In the genomic region with DNA sequence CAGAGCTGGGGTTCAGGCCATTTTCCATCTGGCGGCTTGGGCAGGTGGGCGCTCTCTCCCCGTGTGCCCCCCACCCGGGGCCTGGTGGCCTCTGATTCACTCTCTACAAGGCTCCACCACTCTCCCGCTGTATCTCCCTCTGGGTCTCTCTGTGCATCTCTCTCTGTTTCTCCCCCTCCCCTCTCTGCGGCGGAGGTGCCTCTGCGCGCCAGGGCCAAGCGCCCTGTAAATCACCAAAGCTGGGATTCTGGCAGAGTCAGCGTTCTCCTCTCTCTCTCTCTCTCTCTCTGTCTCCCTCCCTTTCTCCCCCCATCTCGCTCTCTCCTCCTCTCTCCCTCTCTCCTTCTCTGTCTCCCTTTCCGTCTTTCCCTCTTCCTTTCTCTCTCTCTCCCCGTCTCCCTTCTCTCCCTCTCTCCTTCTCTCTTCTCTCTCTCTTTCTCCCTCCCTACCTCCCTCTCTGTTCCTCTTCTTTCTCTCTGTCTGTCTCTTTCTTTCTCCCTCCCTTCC, we compare ENCODE assay signal across 2 cellular contexts.
A peak's percentile ranks its signal among the peaks of the same experiment; 100 is the strongest.
TF ChIP-seq lines count a peak whose summit lies in the region.

No MANE protein-coding gene starts in this region.

TF ChIP-seq in liver, 16 proteins besides CTCF, POLR2A, EP300 and RAD21:
- TF ChIP-seq NR2F2 (IDR thresholded peaks at IDR 0.05) = no peak
- TF ChIP-seq, protein P1, sequence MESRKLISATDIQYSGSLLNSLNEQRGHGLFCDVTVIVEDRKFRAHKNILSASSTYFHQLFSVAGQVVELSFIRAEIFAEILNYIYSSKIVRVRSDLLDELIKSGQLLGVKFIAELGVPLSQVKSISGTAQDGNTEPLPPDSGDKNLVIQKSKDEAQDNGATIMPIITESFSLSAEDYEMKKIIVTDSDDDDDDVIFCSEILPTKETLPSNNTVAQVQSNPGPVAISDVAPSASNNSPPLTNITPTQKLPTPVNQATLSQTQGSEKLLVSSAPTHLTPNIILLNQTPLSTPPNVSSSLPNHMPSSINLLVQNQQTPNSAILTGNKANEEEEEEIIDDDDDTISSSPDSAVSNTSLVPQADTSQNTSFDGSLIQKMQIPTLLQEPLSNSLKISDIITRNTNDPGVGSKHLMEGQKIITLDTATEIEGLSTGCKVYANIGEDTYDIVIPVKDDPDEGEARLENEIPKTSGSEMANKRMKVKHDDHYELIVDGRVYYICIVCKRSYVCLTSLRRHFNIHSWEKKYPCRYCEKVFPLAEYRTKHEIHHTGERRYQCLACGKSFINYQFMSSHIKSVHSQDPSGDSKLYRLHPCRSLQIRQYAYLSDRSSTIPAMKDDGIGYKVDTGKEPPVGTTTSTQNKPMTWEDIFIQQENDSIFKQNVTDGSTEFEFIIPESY (IDR thresholded peaks at IDR 0.05) = no peak
- no peak for TF ChIP-seq EGR1 (IDR thresholded peaks at IDR 0.05; ENCODE audit: low read depth in 2 of 2)
- TF ChIP-seq, protein P2, sequence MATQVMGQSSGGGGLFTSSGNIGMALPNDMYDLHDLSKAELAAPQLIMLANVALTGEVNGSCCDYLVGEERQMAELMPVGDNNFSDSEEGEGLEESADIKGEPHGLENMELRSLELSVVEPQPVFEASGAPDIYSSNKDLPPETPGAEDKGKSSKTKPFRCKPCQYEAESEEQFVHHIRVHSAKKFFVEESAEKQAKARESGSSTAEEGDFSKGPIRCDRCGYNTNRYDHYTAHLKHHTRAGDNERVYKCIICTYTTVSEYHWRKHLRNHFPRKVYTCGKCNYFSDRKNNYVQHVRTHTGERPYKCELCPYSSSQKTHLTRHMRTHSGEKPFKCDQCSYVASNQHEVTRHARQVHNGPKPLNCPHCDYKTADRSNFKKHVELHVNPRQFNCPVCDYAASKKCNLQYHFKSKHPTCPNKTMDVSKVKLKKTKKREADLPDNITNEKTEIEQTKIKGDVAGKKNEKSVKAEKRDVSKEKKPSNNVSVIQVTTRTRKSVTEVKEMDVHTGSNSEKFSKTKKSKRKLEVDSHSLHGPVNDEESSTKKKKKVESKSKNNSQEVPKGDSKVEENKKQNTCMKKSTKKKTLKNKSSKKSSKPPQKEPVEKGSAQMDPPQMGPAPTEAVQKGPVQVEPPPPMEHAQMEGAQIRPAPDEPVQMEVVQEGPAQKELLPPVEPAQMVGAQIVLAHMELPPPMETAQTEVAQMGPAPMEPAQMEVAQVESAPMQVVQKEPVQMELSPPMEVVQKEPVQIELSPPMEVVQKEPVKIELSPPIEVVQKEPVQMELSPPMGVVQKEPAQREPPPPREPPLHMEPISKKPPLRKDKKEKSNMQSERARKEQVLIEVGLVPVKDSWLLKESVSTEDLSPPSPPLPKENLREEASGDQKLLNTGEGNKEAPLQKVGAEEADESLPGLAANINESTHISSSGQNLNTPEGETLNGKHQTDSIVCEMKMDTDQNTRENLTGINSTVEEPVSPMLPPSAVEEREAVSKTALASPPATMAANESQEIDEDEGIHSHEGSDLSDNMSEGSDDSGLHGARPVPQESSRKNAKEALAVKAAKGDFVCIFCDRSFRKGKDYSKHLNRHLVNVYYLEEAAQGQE (IDR thresholded peaks at IDR 0.05) = peak; percentile 4
- TF ChIP-seq, protein P3, sequence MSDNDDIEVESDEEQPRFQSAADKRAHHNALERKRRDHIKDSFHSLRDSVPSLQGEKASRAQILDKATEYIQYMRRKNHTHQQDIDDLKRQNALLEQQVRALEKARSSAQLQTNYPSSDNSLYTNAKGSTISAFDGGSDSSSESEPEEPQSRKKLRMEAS (IDR thresholded peaks at IDR 0.05) = no peak
- no peak for TF ChIP-seq FOXA1 (IDR thresholded peaks at IDR 0.05)
- TF ChIP-seq GABPA (IDR thresholded peaks at IDR 0.05 in 1 of 2, conservative IDR thresholded peaks at IDR 0.05 in 1 of 2) = no peak

TF ChIP-seq in HepG2, 621 proteins besides CTCF, POLR2A, EP300 and RAD21:
- TF ChIP-seq FLYWCH1 (CRISPR knock-in tag; IDR thresholded peaks at IDR 0.05) (no peak), ZNF768 (CRISPR knock-in tag; IDR thresholded peaks at IDR 0.05) (no peak), ZNF337 (CRISPR knock-in tag; IDR thresholded peaks at IDR 0.05; ENCODE audit: borderline replicate concordance, low read depth) (no peak), ZKSCAN5 (CRISPR knock-in tag; IDR thresholded peaks at IDR 0.05) (no peak), HOXA3 (CRISPR knock-in tag; IDR thresholded peaks at IDR 0.05) (no peak), MBNL3 (CRISPR knock-in tag; conservative IDR thresholded peaks at IDR 0.05) (no peak), MTA3 (CRISPR knock-in tag; IDR thresholded peaks at IDR 0.05) (no peak), ZNF549 (CRISPR knock-in tag; IDR thresholded peaks at IDR 0.05) (no peak), SCMH1 (CRISPR knock-in tag; IDR thresholded peaks at IDR 0.05; ENCODE audit: borderline replicate concordance) (no peak)
- TF ChIP-seq, protein P4, sequence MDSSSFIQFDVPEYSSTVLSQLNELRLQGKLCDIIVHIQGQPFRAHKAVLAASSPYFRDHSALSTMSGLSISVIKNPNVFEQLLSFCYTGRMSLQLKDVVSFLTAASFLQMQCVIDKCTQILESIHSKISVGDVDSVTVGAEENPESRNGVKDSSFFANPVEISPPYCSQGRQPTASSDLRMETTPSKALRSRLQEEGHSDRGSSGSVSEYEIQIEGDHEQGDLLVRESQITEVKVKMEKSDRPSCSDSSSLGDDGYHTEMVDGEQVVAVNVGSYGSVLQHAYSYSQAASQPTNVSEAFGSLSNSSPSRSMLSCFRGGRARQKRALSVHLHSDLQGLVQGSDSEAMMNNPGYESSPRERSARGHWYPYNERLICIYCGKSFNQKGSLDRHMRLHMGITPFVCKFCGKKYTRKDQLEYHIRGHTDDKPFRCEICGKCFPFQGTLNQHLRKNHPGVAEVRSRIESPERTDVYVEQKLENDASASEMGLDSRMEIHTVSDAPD (CRISPR knock-in tag; IDR thresholded peaks at IDR 0.05) = no peak
- TF ChIP-seq, protein P5, sequence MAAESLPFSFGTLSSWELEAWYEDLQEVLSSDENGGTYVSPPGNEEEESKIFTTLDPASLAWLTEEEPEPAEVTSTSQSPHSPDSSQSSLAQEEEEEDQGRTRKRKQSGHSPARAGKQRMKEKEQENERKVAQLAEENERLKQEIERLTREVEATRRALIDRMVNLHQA (CRISPR knock-in tag; IDR thresholded peaks at IDR 0.05) = no peak
